Comparison of ENCODE assay signal across 30 cellular contexts in the genomic region with DNA sequence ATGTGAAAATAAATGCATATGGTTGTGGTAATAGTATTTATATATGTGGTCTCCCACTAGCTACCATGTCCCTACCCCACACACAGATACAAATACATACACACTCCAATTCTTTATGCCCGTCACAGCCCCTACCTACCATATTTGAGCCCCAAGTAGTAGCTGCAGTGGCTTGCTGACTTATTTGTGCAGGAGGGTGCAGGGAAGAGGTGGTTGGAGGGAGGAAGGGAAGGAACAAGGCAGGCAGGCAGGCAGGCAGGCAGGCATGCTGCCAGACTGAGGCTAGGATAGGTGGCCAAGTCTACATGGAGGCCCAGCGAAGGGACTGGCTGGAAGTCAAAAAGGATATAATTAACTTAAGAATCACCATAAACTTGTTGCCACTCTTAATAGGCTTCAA.
"Had no signal": no experiment of that assay in that cellular context is flagged by ENCODE, and none has a peak within 500 bp of the region (broad histone marks: within the 10 kb centered on the region; RNA-seq: fewer than 3 reads in every experiment).

No MANE protein-coding gene starts in this region.

- H3K4me3 Mint-ChIP-seq: activated B cell treated with CpG ODN at 0.5 μM for 24 hours; activated CD8-positive, alpha-beta T cell treated with anti-CD3 and anti-CD28 coated beads for 36 hours; activated naive CD4-positive, alpha-beta T cell treated with anti-CD3 and anti-CD28 coated beads, Interleukin-2, amount 10 ng/mL, durations not matched to agents 7 days and 5 days; activated naive CD8-positive, alpha-beta T cell treated with anti-CD3 and anti-CD28 coated beads, Interleukin-2, amount 10 ng/mL, durations not matched to agents 7 days and 5 days; activated T-helper 1 cell treated with anti-CD3 and anti-CD28 coated beads, Interleukin-12 subunit alpha, Interleukin-12 subunit beta, Interleukin-2, Interleukin-4 antibody, amounts not matched to agents 30 ng/mL and 10 ng/mL and 1 ng/mL, durations not matched to agents 14 hours and 24 hours and 36 hours; central memory CD8-positive, alpha-beta T cell; dendritic cell treated with granulocyte-macrophage colony-stimulating factor and Interleukin-4, amounts not matched to agents 40 ng/mL and 50 ng/mL, for 4 days; T-helper 17 cell; T-helper 2 cell treated with Interferon-gamma antibody and Interleukin-4, amounts not matched to agents 5 μg/mL and 100 μg/mL, for 36 hours had no signal

- H3K27ac ChIP-seq: ascending aorta, brain microvascular endothelial cell, coronary artery, dorsolateral prefrontal cortex, esophagus squamous epithelium, gastroesophageal sphincter, WERI-Rb-1 had no signal

- H3K36me3 ChIP-seq: ascending aorta, brain microvascular endothelial cell, esophagus squamous epithelium, gastroesophageal sphincter, WERI-Rb-1 had no signal

- H3K36me3 Mint-ChIP-seq: activated naive CD4-positive, alpha-beta T cell treated with anti-CD3 and anti-CD28 coated beads, Interleukin-2, amount 10 ng/mL, durations not matched to agents 7 days and 5 days; activated naive CD4-positive, alpha-beta T cell treated with anti-CD3 and anti-CD28 coated beads, Interleukin-2, amount 50 U/mL, for 72 hours; activated naive CD8-positive, alpha-beta T cell treated with anti-CD3 and anti-CD28 coated beads, Interleukin-2, amount 10 ng/mL, durations not matched to agents 7 days and 5 days had no signal

- ATAC-seq: activated CD4-positive, CD25-positive, alpha-beta regulatory T cell treated with anti-CD3 and anti-CD28 coated beads, Interleukin-2, amount 50 U/mL, for 24 hours; activated CD8-positive, alpha-beta T cell treated with anti-CD3 and anti-CD28 coated beads for 36 hours; activated naive CD4-positive, alpha-beta T cell treated with anti-CD3 and anti-CD28 coated beads, Interleukin-2, amount 50 U/mL, for 72 hours; gastroesophageal sphincter; T-helper 17 cell had no signal

- H3K9me3 ChIP-seq: ascending aorta, esophagus squamous epithelium, gastroesophageal sphincter had no signal

- H3K4me3 ChIP-seq: ascending aorta, coronary artery, dorsolateral prefrontal cortex, esophagus squamous epithelium, gastroesophageal sphincter had no signal

- H3K4me1 ChIP-seq: ascending aorta, esophagus squamous epithelium, gastroesophageal sphincter had no signal

- H3K27me3 ChIP-seq: ascending aorta, brain microvascular endothelial cell, esophagus squamous epithelium had no signal

- DNase-seq: activated B cell treated with CpG ODN at 0.5 μM for 24 hours; activated CD4-positive, alpha-beta T cell treated with anti-CD3 and anti-CD28 coated beads for 48 hours; activated CD4-positive, alpha-beta T cell treated with anti-CD3 and anti-CD28 coated beads, Interleukin-2, amount 50 U/mL, for 1 hour; activated CD4-positive, alpha-beta T cell treated with anti-CD3 and anti-CD28 coated beads, Interleukin-2, amount 50 U/mL, for 48 hours; activated CD8-positive, alpha-beta memory T cell treated with anti-CD3 and anti-CD28 coated beads for 24 hours; activated CD8-positive, alpha-beta T cell treated with anti-CD3 and anti-CD28 coated beads for 36 hours; activated effector memory CD4-positive, alpha-beta T cell treated with anti-CD3 and anti-CD28 coated beads, Interleukin-2, amount 50 U/mL, for 16 hours; activated naive CD4-positive, alpha-beta T cell treated with anti-CD3 and anti-CD28 coated beads, Interleukin-2, amount 10 ng/mL, durations not matched to agents 7 days and 5 days; activated naive CD8-positive, alpha-beta T cell treated with anti-CD3 and anti-CD28 coated beads, Interleukin-2, amount 10 ng/mL, durations not matched to agents 7 days and 5 days; activated T-cell treated with anti-CD3 and anti-CD28 coated beads, Interleukin-2, amount 50 U/mL, for 48 hours; brain microvascular endothelial cell; dorsolateral prefrontal cortex; effector memory CD4-positive, alpha-beta T cell; erythroblast; esophagus squamous epithelium; foreskin melanocyte; T-helper 1 cell; T-helper 17 cell; T1000 had no signal

- H3K27ac Mint-ChIP-seq: activated B cell treated with CpG ODN at 0.5 μM for 24 hours; activated CD8-positive, alpha-beta T cell treated with anti-CD3 and anti-CD28 coated beads for 36 hours; activated naive CD4-positive, alpha-beta T cell treated with anti-CD3 and anti-CD28 coated beads, Interleukin-2, amount 10 ng/mL, durations not matched to agents 7 days and 5 days; activated naive CD4-positive, alpha-beta T cell treated with anti-CD3 and anti-CD28 coated beads, Interleukin-2, amount 50 U/mL, for 72 hours; activated naive CD8-positive, alpha-beta T cell treated with anti-CD3 and anti-CD28 coated beads, Interleukin-2, amount 10 ng/mL, durations not matched to agents 7 days and 5 days; activated T-helper 1 cell treated with anti-CD3 and anti-CD28 coated beads, Interleukin-12 subunit alpha, Interleukin-12 subunit beta, Interleukin-2, Interleukin-4 antibody, amounts not matched to agents 30 ng/mL and 10 ng/mL and 1 ng/mL, durations not matched to agents 14 hours and 24 hours and 36 hours; activated T-helper 2 cell treated with anti-CD3 and anti-CD28 coated beads, Interferon-gamma antibody, Interleukin-2, Interleukin-4, amounts not matched to agents 10 μg/mL and 5 μg/mL and 100 μg/mL, durations not matched to agents 14 hours and 24 hours and 36 hours; dendritic cell treated with granulocyte-macrophage colony-stimulating factor and Interleukin-4, amounts not matched to agents 40 ng/mL and 50 ng/mL, for 4 days; T-helper 17 cell; T-helper 2 cell treated with Interferon-gamma antibody and Interleukin-4, amounts not matched to agents 5 μg/mL and 100 μg/mL, for 36 hours had no signal

- H3K4me1 Mint-ChIP-seq: activated B cell treated with CpG ODN at 0.5 μM for 24 hours; activated naive CD4-positive, alpha-beta T cell treated with anti-CD3 and anti-CD28 coated beads, Interleukin-2, amount 10 ng/mL, durations not matched to agents 7 days and 5 days; activated naive CD8-positive, alpha-beta T cell treated with anti-CD3 and anti-CD28 coated beads, Interleukin-2, amount 10 ng/mL, durations not matched to agents 7 days and 5 days; central memory CD8-positive, alpha-beta T cell; T-helper 17 cell had no signal

- H3K9me3 Mint-ChIP-seq: activated B cell treated with CpG ODN at 0.5 μM for 24 hours; activated CD8-positive, alpha-beta T cell treated with anti-CD3 and anti-CD28 coated beads for 36 hours; activated naive CD4-positive, alpha-beta T cell treated with anti-CD3 and anti-CD28 coated beads, Interleukin-2, amount 10 ng/mL, durations not matched to agents 7 days and 5 days; activated naive CD4-positive, alpha-beta T cell treated with anti-CD3 and anti-CD28 coated beads, Interleukin-2, amount 50 U/mL, for 72 hours; activated naive CD8-positive, alpha-beta T cell treated with anti-CD3 and anti-CD28 coated beads, Interleukin-2, amount 10 ng/mL, durations not matched to agents 7 days and 5 days; activated T-helper 1 cell treated with anti-CD3 and anti-CD28 coated beads, Interleukin-12 subunit alpha, Interleukin-12 subunit beta, Interleukin-2, Interleukin-4 antibody, amounts not matched to agents 30 ng/mL and 10 ng/mL and 1 ng/mL, durations not matched to agents 14 hours and 24 hours and 36 hours; activated T-helper 2 cell treated with anti-CD3 and anti-CD28 coated beads, Interferon-gamma antibody, Interleukin-2, Interleukin-4, amounts not matched to agents 10 μg/mL and 5 μg/mL and 100 μg/mL, durations not matched to agents 14 hours and 24 hours and 36 hours; central memory CD8-positive, alpha-beta T cell; dendritic cell treated with granulocyte-macrophage colony-stimulating factor and Interleukin-4, amounts not matched to agents 40 ng/mL and 50 ng/mL, for 4 days; T-helper 2 cell treated with Interferon-gamma antibody and Interleukin-4, amounts not matched to agents 5 μg/mL and 100 μg/mL, for 36 hours had no signal
